ENCODE assay signal across 1 cellular context in the genomic region with DNA sequence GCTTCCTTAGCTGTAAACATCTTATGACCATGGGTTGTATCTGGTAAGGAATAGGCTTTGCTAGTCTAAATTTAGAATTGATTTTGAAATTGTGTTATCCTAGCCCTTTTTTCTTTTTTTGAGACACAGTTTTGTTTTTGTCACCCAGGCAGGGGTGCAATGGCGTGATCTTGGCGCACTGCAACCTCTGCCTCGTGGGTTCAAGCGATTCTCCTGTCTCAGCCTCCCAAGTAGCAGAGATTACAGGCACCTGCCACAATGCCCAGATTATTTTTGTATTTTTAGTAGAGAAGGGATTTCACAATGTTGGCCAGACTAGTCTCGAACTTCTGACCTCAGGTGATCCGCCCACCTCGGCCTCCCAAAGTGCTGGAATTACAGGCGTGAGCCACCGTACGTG.
TF ChIP-seq lines count a peak whose summit lies in the region.

No MANE protein-coding gene starts in this region.

TF ChIP-seq in GM23338, 12 proteins besides CTCF, POLR2A, EP300 and RAD21:
- TF ChIP-seq EZH2 (IDR thresholded peaks at IDR 0.05; ENCODE audit: low read depth, unreplicated experiment) (no peak), CREB1 (CRISPR knock-in tag; IDR thresholded peaks at IDR 0.05; ENCODE audit: low read depth) (no peak), ZNF462 (CRISPR knock-in tag; IDR thresholded peaks at IDR 0.05) (no peak), ETS1 (IDR thresholded peaks at IDR 0.05) (no peak), STAT1 (IDR thresholded peaks at IDR 0.05; ENCODE audit: unreplicated experiment) (no peak), ZNF114 (CRISPR knock-in tag; IDR thresholded peaks at IDR 0.05) (no peak), POLR2AphosphoS5 (IDR thresholded peaks at IDR 0.05; ENCODE audit: low read depth) (no peak), EZH2phosphoT487 (IDR thresholded peaks at IDR 0.05; ENCODE audit: unreplicated experiment) (no peak), JUNB (IDR thresholded peaks at IDR 0.05; ENCODE audit: unreplicated experiment) (no peak), ZNF331 (CRISPR knock-in tag; IDR thresholded peaks at IDR 0.05; ENCODE audit: low read depth) (no peak), NANOG (IDR thresholded peaks at IDR 0.05; ENCODE audit: borderline replicate concordance) (no peak)
- TF ChIP-seq, protein P1, sequence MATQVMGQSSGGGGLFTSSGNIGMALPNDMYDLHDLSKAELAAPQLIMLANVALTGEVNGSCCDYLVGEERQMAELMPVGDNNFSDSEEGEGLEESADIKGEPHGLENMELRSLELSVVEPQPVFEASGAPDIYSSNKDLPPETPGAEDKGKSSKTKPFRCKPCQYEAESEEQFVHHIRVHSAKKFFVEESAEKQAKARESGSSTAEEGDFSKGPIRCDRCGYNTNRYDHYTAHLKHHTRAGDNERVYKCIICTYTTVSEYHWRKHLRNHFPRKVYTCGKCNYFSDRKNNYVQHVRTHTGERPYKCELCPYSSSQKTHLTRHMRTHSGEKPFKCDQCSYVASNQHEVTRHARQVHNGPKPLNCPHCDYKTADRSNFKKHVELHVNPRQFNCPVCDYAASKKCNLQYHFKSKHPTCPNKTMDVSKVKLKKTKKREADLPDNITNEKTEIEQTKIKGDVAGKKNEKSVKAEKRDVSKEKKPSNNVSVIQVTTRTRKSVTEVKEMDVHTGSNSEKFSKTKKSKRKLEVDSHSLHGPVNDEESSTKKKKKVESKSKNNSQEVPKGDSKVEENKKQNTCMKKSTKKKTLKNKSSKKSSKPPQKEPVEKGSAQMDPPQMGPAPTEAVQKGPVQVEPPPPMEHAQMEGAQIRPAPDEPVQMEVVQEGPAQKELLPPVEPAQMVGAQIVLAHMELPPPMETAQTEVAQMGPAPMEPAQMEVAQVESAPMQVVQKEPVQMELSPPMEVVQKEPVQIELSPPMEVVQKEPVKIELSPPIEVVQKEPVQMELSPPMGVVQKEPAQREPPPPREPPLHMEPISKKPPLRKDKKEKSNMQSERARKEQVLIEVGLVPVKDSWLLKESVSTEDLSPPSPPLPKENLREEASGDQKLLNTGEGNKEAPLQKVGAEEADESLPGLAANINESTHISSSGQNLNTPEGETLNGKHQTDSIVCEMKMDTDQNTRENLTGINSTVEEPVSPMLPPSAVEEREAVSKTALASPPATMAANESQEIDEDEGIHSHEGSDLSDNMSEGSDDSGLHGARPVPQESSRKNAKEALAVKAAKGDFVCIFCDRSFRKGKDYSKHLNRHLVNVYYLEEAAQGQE (IDR thresholded peaks at IDR 0.05; ENCODE audit: unreplicated experiment) = no peak
TF ChIP-seq in GM23338: peak in this region for 0.
